1 cellular context compared by ENCODE assay signal in the genomic region with DNA sequence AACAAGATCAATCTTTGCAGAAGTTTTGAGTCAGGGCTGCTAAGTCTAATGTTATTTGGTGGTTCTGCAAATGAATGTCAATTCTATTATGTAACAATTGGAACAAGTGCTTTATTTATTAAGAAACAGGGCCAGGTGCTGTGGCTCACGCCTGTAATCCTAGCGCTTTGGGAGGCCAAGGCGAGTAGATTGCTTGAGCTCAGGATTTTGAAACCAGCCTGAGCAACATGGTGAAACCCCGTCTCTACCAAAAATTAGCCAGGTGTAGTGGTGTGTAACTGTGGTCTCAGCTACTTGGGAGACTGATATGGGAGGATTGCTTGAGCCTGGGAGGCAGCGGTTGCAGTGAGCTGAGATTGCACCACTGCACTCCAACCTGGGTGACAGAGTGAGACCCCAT.
A peak's percentile ranks its signal among the peaks of the same experiment; 100 is the strongest.
TF ChIP-seq lines count a peak whose summit lies in the region.

No MANE protein-coding gene starts in this region.

TF ChIP-seq in liver, 16 proteins besides CTCF, POLR2A, EP300 and RAD21:
- TF ChIP-seq HNF4G (IDR thresholded peaks at IDR 0.05) = no peak
- TF ChIP-seq RXRA (IDR thresholded peaks at IDR 0.05) = peak in 1 of 2 donors; percentile 25
- peak; percentile 15 to 37 for TF ChIP-seq JUND (IDR thresholded peaks at IDR 0.05)
- peak; percentile 46 to 56 for TF ChIP-seq HNF4A (conservative IDR thresholded peaks at IDR 0.05)
- TF ChIP-seq GABPA (IDR thresholded peaks at IDR 0.05 in 1 of 2, conservative IDR thresholded peaks at IDR 0.05 in 1 of 2) = no peak
- TF ChIP-seq YY1 (IDR thresholded peaks at IDR 0.05) = peak; percentile 11
- TF ChIP-seq, protein P1, sequence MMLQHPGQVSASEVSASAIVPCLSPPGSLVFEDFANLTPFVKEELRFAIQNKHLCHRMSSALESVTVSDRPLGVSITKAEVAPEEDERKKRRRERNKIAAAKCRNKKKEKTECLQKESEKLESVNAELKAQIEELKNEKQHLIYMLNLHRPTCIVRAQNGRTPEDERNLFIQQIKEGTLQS (IDR thresholded peaks at IDR 0.05) = no peak
